In the genomic region with DNA sequence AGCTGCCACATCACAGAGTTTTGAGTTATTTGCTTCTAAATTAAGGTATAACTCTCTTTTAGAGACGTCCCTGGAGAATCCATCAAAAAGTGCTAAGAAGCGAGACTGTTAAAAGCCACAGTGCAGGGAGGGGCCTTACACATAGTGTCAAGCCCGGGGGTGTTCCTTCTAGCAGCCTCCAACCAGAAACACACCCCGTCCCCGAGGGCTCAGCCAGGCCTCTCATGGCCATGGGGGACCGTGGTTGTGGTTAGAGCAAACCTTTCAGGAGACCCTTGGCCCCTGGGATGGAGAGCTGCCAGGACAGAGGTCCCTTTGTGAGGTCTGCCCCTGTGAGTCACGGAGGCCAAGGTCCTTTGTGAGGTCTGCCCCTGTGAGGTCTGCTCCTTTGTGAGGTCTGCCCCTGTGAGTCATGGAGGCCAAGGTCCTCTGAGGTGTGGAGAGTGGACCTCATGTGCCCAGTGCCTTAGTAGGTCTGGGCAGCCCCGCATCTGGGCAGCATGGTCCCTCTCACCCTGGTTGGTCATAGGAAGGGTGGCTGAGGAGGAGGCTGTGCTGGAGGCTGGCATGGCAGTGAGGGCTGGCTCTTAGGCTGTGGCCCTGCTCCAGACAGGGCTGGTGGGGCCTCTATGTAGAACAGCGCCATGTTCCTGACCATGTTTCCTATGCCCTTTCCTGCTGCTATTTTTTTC, we compare ENCODE assay signal across 1 cellular context.
A peak's percentile ranks its signal among the peaks of the same experiment; 100 is the strongest.
TF ChIP-seq lines count a peak whose summit lies in the region.

No MANE protein-coding gene starts in this region.

TF ChIP-seq in HepG2, 621 proteins besides CTCF, POLR2A, EP300 and RAD21 (continued from another document and continues in another):
- TF ChIP-seq MAFF (IDR thresholded peaks at IDR 0.05; ENCODE audit: low read depth, low read length): no peak
- TF ChIP-seq, protein P1, sequence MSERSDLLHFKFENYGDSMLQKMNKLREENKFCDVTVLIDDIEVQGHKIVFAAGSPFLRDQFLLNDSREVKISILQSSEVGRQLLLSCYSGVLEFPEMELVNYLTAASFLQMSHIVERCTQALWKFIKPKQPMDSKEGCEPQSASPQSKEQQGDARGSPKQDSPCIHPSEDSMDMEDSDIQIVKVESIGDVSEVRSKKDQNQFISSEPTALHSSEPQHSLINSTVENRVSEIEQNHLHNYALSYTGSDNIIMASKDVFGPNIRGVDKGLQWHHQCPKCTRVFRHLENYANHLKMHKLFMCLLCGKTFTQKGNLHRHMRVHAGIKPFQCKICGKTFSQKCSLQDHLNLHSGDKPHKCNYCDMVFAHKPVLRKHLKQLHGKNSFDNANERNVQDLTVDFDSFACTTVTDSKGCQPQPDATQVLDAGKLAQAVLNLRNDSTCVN (CRISPR knock-in tag; IDR thresholded peaks at IDR 0.05; ENCODE audit: borderline replicate concordance): no peak
- TF ChIP-seq HIVEP1 (CRISPR knock-in tag; IDR thresholded peaks at IDR 0.05): peak; percentile 89
- no peak for TF ChIP-seq ZNF7 (CRISPR knock-in tag; IDR thresholded peaks at IDR 0.05)
- no peak for TF ChIP-seq ZNF383 (CRISPR knock-in tag; IDR thresholded peaks at IDR 0.05; ENCODE audit: borderline replicate concordance)
- no peak; the same call in 1 of the 2 replicates for TF ChIP-seq SNAPC2 (CRISPR knock-in tag; IDR thresholded peaks at IDR 0.05)
- TF ChIP-seq, protein P2, sequence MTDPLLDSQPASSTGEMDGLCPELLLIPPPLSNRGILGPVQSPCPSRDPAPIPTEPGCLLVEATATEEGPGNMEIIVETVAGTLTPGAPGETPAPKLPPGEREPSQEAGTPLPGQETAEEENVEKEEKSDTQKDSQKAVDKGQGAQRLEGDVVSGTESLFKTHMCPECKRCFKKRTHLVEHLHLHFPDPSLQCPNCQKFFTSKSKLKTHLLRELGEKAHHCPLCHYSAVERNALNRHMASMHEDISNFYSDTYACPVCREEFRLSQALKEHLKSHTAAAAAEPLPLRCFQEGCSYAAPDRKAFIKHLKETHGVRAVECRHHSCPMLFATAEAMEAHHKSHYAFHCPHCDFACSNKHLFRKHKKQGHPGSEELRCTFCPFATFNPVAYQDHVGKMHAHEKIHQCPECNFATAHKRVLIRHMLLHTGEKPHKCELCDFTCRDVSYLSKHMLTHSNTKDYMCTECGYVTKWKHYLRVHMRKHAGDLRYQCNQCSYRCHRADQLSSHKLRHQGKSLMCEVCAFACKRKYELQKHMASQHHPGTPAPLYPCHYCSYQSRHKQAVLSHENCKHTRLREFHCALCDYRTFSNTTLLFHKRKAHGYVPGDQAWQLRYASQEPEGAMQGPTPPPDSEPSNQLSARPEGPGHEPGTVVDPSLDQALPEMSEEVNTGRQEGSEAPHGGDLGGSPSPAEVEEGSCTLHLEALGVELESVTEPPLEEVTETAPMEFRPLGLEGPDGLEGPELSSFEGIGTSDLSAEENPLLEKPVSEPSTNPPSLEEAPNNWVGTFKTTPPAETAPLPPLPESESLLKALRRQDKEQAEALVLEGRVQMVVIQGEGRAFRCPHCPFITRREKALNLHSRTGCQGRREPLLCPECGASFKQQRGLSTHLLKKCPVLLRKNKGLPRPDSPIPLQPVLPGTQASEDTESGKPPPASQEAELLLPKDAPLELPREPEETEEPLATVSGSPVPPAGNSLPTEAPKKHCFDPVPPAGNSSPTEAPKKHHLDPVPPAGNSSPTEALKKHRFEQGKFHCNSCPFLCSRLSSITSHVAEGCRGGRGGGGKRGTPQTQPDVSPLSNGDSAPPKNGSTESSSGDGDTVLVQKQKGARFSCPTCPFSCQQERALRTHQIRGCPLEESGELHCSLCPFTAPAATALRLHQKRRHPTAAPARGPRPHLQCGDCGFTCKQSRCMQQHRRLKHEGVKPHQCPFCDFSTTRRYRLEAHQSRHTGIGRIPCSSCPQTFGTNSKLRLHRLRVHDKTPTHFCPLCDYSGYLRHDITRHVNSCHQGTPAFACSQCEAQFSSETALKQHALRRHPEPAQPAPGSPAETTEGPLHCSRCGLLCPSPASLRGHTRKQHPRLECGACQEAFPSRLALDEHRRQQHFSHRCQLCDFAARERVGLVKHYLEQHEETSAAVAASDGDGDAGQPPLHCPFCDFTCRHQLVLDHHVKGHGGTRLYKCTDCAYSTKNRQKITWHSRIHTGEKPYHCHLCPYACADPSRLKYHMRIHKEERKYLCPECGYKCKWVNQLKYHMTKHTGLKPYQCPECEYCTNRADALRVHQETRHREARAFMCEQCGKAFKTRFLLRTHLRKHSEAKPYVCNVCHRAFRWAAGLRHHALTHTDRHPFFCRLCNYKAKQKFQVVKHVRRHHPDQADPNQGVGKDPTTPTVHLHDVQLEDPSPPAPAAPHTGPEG (CRISPR knock-in tag; IDR thresholded peaks at IDR 0.05): no peak
- no peak for TF ChIP-seq ZNF75D (CRISPR knock-in tag; IDR thresholded peaks at IDR 0.05; ENCODE audit: borderline replicate concordance)
- TF ChIP-seq, protein P3, sequence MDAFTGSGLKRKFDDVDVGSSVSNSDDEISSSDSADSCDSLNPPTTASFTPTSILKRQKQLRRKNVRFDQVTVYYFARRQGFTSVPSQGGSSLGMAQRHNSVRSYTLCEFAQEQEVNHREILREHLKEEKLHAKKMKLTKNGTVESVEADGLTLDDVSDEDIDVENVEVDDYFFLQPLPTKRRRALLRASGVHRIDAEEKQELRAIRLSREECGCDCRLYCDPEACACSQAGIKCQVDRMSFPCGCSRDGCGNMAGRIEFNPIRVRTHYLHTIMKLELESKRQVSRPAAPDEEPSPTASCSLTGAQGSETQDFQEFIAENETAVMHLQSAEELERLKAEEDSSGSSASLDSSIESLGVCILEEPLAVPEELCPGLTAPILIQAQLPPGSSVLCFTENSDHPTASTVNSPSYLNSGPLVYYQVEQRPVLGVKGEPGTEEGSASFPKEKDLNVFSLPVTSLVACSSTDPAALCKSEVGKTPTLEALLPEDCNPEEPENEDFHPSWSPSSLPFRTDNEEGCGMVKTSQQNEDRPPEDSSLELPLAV (CRISPR knock-in tag; conservative IDR thresholded peaks at IDR 0.05; ENCODE audit: low read depth): no peak
- 0 out of 2 replicates have a peak, but pooled peaks have one; percentile 36 for TF ChIP-seq IRX3 (CRISPR knock-in tag; IDR thresholded peaks at IDR 0.05; ENCODE audit: borderline replicate concordance, low read depth)
- TF ChIP-seq KDM3A (CRISPR knock-in tag; IDR thresholded peaks at IDR 0.05; ENCODE audit: low read depth): peak; percentile 85
- no peak; the same call in 1 of the 2 replicates for TF ChIP-seq ZC3H13 (CRISPR knock-in tag; IDR thresholded peaks at IDR 0.05)
- TF ChIP-seq ZNF484 (CRISPR knock-in tag; IDR thresholded peaks at IDR 0.05; ENCODE audit: borderline replicate concordance, low read depth): no peak
- TF ChIP-seq TMF1 (CRISPR knock-in tag; IDR thresholded peaks at IDR 0.05; ENCODE audit: low read depth): peak; percentile 60; the same call in 1 of the 2 replicates
- TF ChIP-seq, protein P4, sequence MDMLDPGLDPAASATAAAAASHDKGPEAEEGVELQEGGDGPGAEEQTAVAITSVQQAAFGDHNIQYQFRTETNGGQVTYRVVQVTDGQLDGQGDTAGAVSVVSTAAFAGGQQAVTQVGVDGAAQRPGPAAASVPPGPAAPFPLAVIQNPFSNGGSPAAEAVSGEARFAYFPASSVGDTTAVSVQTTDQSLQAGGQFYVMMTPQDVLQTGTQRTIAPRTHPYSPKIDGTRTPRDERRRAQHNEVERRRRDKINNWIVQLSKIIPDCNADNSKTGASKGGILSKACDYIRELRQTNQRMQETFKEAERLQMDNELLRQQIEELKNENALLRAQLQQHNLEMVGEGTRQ (IDR thresholded peaks at IDR 0.05; ENCODE audit: low read depth, low read length): 0 out of 2 replicates have a peak, but pooled peaks have one; percentile 10
- TF ChIP-seq, protein P4 (CRISPR knock-in tag; IDR thresholded peaks at IDR 0.05; ENCODE audit: borderline replicate concordance): 0 out of 2 replicates have a peak, but pooled peaks have one; percentile 42
- TF ChIP-seq ZNF460 (CRISPR knock-in tag; IDR thresholded peaks at IDR 0.05; ENCODE audit: borderline replicate concordance): no peak
- peak; percentile 93 for TF ChIP-seq MEF2D (CRISPR knock-in tag; IDR thresholded peaks at IDR 0.05)
- TF ChIP-seq, protein P5, sequence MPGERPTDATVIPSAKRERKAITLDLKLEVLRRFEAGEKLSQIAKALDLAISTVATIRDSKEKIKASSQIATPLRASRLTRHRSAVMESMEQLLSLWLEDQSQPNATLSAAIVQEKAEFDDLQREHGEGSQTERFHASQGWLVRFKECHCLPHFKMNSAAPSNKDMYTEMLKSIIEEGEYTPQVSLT (CRISPR knock-in tag; IDR thresholded peaks at IDR 0.05; ENCODE audit: borderline replicate concordance, low read depth): no peak
- TF ChIP-seq MED8 (CRISPR knock-in tag; IDR thresholded peaks at IDR 0.05; ENCODE audit: insufficient replicate concordance): no peak
- TF ChIP-seq, protein P6, sequence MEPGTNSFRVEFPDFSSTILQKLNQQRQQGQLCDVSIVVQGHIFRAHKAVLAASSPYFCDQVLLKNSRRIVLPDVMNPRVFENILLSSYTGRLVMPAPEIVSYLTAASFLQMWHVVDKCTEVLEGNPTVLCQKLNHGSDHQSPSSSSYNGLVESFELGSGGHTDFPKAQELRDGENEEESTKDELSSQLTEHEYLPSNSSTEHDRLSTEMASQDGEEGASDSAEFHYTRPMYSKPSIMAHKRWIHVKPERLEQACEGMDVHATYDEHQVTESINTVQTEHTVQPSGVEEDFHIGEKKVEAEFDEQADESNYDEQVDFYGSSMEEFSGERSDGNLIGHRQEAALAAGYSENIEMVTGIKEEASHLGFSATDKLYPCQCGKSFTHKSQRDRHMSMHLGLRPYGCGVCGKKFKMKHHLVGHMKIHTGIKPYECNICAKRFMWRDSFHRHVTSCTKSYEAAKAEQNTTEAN (CRISPR knock-in tag; conservative IDR thresholded peaks at IDR 0.05): peak; percentile 56; the same call in 1 of the 2 replicates
- TF ChIP-seq, protein P7, sequence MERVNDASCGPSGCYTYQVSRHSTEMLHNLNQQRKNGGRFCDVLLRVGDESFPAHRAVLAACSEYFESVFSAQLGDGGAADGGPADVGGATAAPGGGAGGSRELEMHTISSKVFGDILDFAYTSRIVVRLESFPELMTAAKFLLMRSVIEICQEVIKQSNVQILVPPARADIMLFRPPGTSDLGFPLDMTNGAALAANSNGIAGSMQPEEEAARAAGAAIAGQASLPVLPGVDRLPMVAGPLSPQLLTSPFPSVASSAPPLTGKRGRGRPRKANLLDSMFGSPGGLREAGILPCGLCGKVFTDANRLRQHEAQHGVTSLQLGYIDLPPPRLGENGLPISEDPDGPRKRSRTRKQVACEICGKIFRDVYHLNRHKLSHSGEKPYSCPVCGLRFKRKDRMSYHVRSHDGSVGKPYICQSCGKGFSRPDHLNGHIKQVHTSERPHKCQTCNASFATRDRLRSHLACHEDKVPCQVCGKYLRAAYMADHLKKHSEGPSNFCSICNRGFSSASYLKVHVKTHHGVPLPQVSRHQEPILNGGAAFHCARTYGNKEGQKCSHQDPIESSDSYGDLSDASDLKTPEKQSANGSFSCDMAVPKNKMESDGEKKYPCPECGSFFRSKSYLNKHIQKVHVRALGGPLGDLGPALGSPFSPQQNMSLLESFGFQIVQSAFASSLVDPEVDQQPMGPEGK (CRISPR knock-in tag; IDR thresholded peaks at IDR 0.05): peak; percentile 97
- TF ChIP-seq FOXK1 (CRISPR knock-in tag; IDR thresholded peaks at IDR 0.05; ENCODE audit: borderline replicate concordance, low read depth): 0 out of 2 replicates have a peak, but pooled peaks have one; percentile 11
- TF ChIP-seq ZNF350 (CRISPR knock-in tag; IDR thresholded peaks at IDR 0.05; ENCODE audit: borderline replicate concordance, low read depth): peak; percentile 96
- TF ChIP-seq, protein P8, sequence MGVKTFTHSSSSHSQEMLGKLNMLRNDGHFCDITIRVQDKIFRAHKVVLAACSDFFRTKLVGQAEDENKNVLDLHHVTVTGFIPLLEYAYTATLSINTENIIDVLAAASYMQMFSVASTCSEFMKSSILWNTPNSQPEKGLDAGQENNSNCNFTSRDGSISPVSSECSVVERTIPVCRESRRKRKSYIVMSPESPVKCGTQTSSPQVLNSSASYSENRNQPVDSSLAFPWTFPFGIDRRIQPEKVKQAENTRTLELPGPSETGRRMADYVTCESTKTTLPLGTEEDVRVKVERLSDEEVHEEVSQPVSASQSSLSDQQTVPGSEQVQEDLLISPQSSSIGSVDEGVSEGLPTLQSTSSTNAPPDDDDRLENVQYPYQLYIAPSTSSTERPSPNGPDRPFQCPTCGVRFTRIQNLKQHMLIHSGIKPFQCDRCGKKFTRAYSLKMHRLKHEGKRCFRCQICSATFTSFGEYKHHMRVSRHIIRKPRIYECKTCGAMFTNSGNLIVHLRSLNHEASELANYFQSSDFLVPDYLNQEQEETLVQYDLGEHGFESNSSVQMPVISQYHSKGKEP (CRISPR knock-in tag; IDR thresholded peaks at IDR 0.05): no peak
- no peak for TF ChIP-seq ATRX (CRISPR knock-in tag; IDR thresholded peaks at IDR 0.05; ENCODE audit: borderline replicate concordance)
- no peak for TF ChIP-seq ZNF619 (CRISPR knock-in tag; IDR thresholded peaks at IDR 0.05)
- TF ChIP-seq, protein P9, sequence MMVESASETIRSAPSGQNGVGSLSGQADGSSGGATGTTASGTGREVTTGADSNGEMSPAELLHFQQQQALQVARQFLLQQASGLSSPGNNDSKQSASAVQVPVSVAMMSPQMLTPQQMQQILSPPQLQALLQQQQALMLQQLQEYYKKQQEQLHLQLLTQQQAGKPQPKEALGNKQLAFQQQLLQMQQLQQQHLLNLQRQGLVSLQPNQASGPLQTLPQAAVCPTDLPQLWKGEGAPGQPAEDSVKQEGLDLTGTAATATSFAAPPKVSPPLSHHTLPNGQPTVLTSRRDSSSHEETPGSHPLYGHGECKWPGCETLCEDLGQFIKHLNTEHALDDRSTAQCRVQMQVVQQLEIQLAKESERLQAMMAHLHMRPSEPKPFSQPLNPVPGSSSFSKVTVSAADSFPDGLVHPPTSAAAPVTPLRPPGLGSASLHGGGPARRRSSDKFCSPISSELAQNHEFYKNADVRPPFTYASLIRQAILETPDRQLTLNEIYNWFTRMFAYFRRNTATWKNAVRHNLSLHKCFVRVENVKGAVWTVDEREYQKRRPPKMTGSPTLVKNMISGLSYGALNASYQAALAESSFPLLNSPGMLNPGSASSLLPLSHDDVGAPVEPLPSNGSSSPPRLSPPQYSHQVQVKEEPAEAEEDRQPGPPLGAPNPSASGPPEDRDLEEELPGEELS (CRISPR knock-in tag; IDR thresholded peaks at IDR 0.05): no peak; the same call in none of the 2 replicates
- no peak for TF ChIP-seq CC2D1A (CRISPR knock-in tag; IDR thresholded peaks at IDR 0.05)
- TF ChIP-seq HOXA9 (CRISPR knock-in tag; IDR thresholded peaks at IDR 0.05; ENCODE audit: borderline replicate concordance): no peak
- TF ChIP-seq, protein P10, sequence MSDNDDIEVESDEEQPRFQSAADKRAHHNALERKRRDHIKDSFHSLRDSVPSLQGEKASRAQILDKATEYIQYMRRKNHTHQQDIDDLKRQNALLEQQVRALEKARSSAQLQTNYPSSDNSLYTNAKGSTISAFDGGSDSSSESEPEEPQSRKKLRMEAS (IDR thresholded peaks at IDR 0.05): peak; percentile 94
- TF ChIP-seq SRSF9 (IDR thresholded peaks at IDR 0.05; ENCODE audit: borderline replicate concordance, insufficient read depth, low read depth, low read length, poor library complexity, severe bottlenecking): no peak
- TF ChIP-seq NR2C2 (CRISPR knock-in tag; IDR thresholded peaks at IDR 0.05; ENCODE audit: borderline replicate concordance): peak; percentile 88
